In genomic region chr12:81758421-81759214, GRCh38 we compare ENCODE assay signal across 8 cellular contexts. TPM values are rescaled to one million over a fixed set of nuclear protein-coding genes. Genes with fewer than 3 reads are reported as not detected.
DNase-seq lines count a peak whose midpoint lies in the region; ATAC-seq and TF ChIP-seq lines count a peak whose summit lies in the region.

No MANE protein-coding gene starts in this region.

- peaks cover 28% of the 10 kb centered on the region for H3K27me3 Mint-ChIP-seq in activated CD4-positive, alpha-beta memory T cell treated with anti-CD3 and anti-CD28 coated beads, Interleukin-2, amount 10 ng/mL, durations not matched to agents 7 days and 5 days
- peaks cover 52% of the 10 kb centered on the region for H3K27me3 Mint-ChIP-seq in nephron progenitor cell (ENCODE audit: low read depth, poor library complexity)

- H3K4me3 ChIP-seq in BJ (ENCODE audit: low read depth, low read length) (peak overlapping the region; percentile 33), foreskin fibroblast (ENCODE audit: low read depth in 1 of 2, low read length in 2 of 2) (peak overlapping the region; percentile 42 to 56)

- DNase-seq in BJ (ENCODE audit: low read depth) (no peak), HuH-7 (ENCODE audit: low spot score) (peak; percentile 17), foreskin fibroblast (peak in 1 of 2 donors; percentile 62), nephron progenitor cell (peak; percentile 49)
- peak; percentile 18 for DNase-seq in activated CD4-positive, alpha-beta memory T cell treated with anti-CD3 and anti-CD28 coated beads, Interleukin-2, amount 10 ng/mL, durations not matched to agents 7 days and 5 days

- H3K27ac Mint-ChIP-seq in activated CD4-positive, alpha-beta memory T cell treated with anti-CD3 and anti-CD28 coated beads, Interleukin-2, amount 10 ng/mL, durations not matched to agents 7 days and 5 days: no peak overlapping the region
- H3K27ac Mint-ChIP-seq in nephron progenitor cell: no peak overlapping the region

- H3K36me3 Mint-ChIP-seq in activated CD4-positive, alpha-beta memory T cell treated with anti-CD3 and anti-CD28 coated beads, Interleukin-2, amount 10 ng/mL, durations not matched to agents 7 days and 5 days (ENCODE audit: low read depth): no peaks in the 10 kb centered on the region
- no peaks in the 10 kb centered on the region for H3K36me3 Mint-ChIP-seq in nephron progenitor cell (ENCODE audit: low read depth)

- H3K4me1 Mint-ChIP-seq in activated CD4-positive, alpha-beta memory T cell treated with anti-CD3 and anti-CD28 coated beads, Interleukin-2, amount 10 ng/mL, durations not matched to agents 7 days and 5 days: peaks cover 15% of the 10 kb centered on the region
- peaks cover 8% of the 10 kb centered on the region for H3K4me1 Mint-ChIP-seq in nephron progenitor cell

- no peaks in the 10 kb centered on the region for H3K27me3 ChIP-seq in BJ (ENCODE audit: control insufficient read depth, insufficient read depth, low read length)

- H3K36me3 ChIP-seq in BJ (ENCODE audit: control insufficient read depth, insufficient read depth, low read length): no peaks in the 10 kb centered on the region

- POLR2A ChIA-PET in BJ (lab: Charles Lee): no interaction called here
- POLR2A ChIA-PET in activated CD4-positive, alpha-beta memory T cell treated with anti-CD3 and anti-CD28 coated beads, Interleukin-2, amount 10 ng/mL, durations not matched to agents 7 days and 5 days (lab: Charles Lee): no interaction called here

- H3K4me3 Mint-ChIP-seq in activated CD4-positive, alpha-beta memory T cell treated with anti-CD3 and anti-CD28 coated beads, Interleukin-2, amount 10 ng/mL, durations not matched to agents 7 days and 5 days: peak overlapping the region; percentile 52
- peak overlapping the region; percentile 84 for H3K4me3 Mint-ChIP-seq in nephron progenitor cell

- ATAC-seq in esophagus mucosa (no peak), HG02970 (IDR thresholded peaks at IDR 0.05; ENCODE audit: low FRiP score, unreplicated experiment) (no peak), HG03135 (IDR thresholded peaks at IDR 0.05; ENCODE audit: unreplicated experiment) (no peak)

- CTCF ChIA-PET in BJ (lab: Yijun Ruan, JAX): interaction anchor here (1.1 kb wide), 1 partner anchor 23 kb away, joined by 4 read pairs; no protein-coding TSS in a partner anchor
- CTCF ChIA-PET in activated CD4-positive, alpha-beta memory T cell treated with anti-CD3 and anti-CD28 coated beads, Interleukin-2, amount 10 ng/mL, durations not matched to agents 7 days and 5 days (lab: Charles Lee): no interaction called here

- no peaks in the 10 kb centered on the region for H3K9me3 Mint-ChIP-seq in activated CD4-positive, alpha-beta memory T cell treated with anti-CD3 and anti-CD28 coated beads, Interleukin-2, amount 10 ng/mL, durations not matched to agents 7 days and 5 days
- no peaks in the 10 kb centered on the region for H3K9me3 Mint-ChIP-seq in nephron progenitor cell

- TF ChIP-seq CTCF in BJ (IDR thresholded peaks at IDR 0.05; ENCODE audit: insufficient read depth, low read depth, low read length) (no peak), foreskin fibroblast (IDR thresholded peaks at IDR 0.05; ENCODE audit: low read depth, low read length) (no peak), nephron progenitor cell (IDR thresholded peaks at IDR 0.05) (no peak)

RNA-seq across cellular contexts. Expression of gene PPFIA2, which starts 0.5 kb away (rescaled TPM):
- polyA plus RNA-seq in BJ (2011; rRNA removed): not detected in 2 replicates
- polyA minus RNA-seq in BJ (2011; rRNA and poly(A)+ RNA removed): not detected in 2 replicates
- total RNA-seq in activated CD4-positive, alpha-beta memory T cell treated with anti-CD3 and anti-CD28 coated beads, Interleukin-2, amount 10 ng/mL, durations not matched to agents 7 days and 5 days: not detected
- not detected for total RNA-seq in esophagus mucosa
